In genomic region chr19:11530432-11530831, GRCh38 we compare ENCODE assay signal across 9 cellular contexts. TPM values are rescaled to one million over a fixed set of nuclear protein-coding genes. Genes with fewer than 3 reads are reported as not detected.
DNase-seq lines count a peak whose midpoint lies in the region; ATAC-seq and TF ChIP-seq lines count a peak whose summit lies in the region.
"Had no signal": no experiment of that assay in that cellular context is flagged by ENCODE, and none has a peak within 500 bp of the region (broad histone marks: within the 10 kb centered on the region; RNA-seq: fewer than 3 reads in every experiment).

No MANE protein-coding gene starts in this region.

- DNase-seq in AG10803 (ENCODE audit: low read depth) = peak; percentile 59
- DNase-seq in HFFc6 = peak; percentile 37
- DNase-seq in NCI-H774 (lab: John Stamatoyannopoulos, UW) = peak; percentile 93
- peak; percentile 65 for DNase-seq in adipocyte (ENCODE audit: low read depth)
- peak; percentile 90 to 91 for DNase-seq in cardiac muscle cell (ENCODE audit: low read depth in 1 of 2, low spot score in 1 of 2)
- DNase-seq in posterior vena cava (ENCODE audit: low spot score) = peak; percentile 89
- DNase-seq in effector CD4-positive, alpha-beta T cell = no peak
- DNase-seq: activated naive CD8-positive, alpha-beta T cell treated with anti-CD3 and anti-CD28 coated beads, Interleukin-2, amount 10 ng/mL, durations not matched to agents 7 days and 5 days had no signal

- intact Hi-C loops in posterior vena cava (cut with DNase I) = no loop called here

- no peaks in the 10 kb centered on the region for H3K9me3 Mint-ChIP-seq in HFFc6
- H3K9me3 Mint-ChIP-seq: activated naive CD8-positive, alpha-beta T cell treated with anti-CD3 and anti-CD28 coated beads, Interleukin-2, amount 10 ng/mL, durations not matched to agents 7 days and 5 days had no signal

- no peak for ATAC-seq in HG03520 (IDR thresholded peaks at IDR 0.05; ENCODE audit: unreplicated experiment)

- peak; percentile 24; the same call in 1 of the 2 replicates for TF ChIP-seq CTCF in AG10803 (conservative IDR thresholded peaks at IDR 0.05; ENCODE audit: low read length)
- no peak; the same call in 1 of the 2 replicates for TF ChIP-seq CTCF in HFFc6 (IDR thresholded peaks at IDR 0.05)
- peak; percentile 44 for TF ChIP-seq CTCF in cardiac muscle cell (IDR thresholded peaks at IDR 0.05; ENCODE audit: low read depth, low read length)

- H3K4me1 ChIP-seq in adipocyte (ENCODE audit: control insufficient read depth, insufficient read depth, low read length) = peaks cover 9% of the 10 kb centered on the region
- H3K4me1 ChIP-seq in cardiac muscle cell (ENCODE audit: low read depth) = no peaks in the 10 kb centered on the region

- no peak overlapping the region for H3K27ac ChIP-seq in cardiac muscle cell

- H3K9ac ChIP-seq in adipocyte (ENCODE audit: low read length) = no peak overlapping the region

- H3K36me3 Mint-ChIP-seq in HFFc6 (ENCODE audit: low read depth) = no peaks in the 10 kb centered on the region; the same call in 1 of the 2 replicates
- H3K36me3 Mint-ChIP-seq: activated naive CD8-positive, alpha-beta T cell treated with anti-CD3 and anti-CD28 coated beads, Interleukin-2, amount 10 ng/mL, durations not matched to agents 7 days and 5 days had no signal

- no peaks in the 10 kb centered on the region for H3K27me3 Mint-ChIP-seq in HFFc6 (ENCODE audit: insufficient read depth)

- H3K4me3 ChIP-seq in AG10803 (ENCODE audit: low read length) (no peak overlapping the region), adipocyte (ENCODE audit: low read length) (no peak overlapping the region), cardiac muscle cell (no peak overlapping the region)

- no peak overlapping the region for H3K27ac Mint-ChIP-seq in HFFc6
- H3K27ac Mint-ChIP-seq: activated naive CD8-positive, alpha-beta T cell treated with anti-CD3 and anti-CD28 coated beads, Interleukin-2, amount 10 ng/mL, durations not matched to agents 7 days and 5 days had no signal

- no peaks in the 10 kb centered on the region for H3K36me3 ChIP-seq in adipocyte (ENCODE audit: control insufficient read depth, insufficient read depth, low read length, severe bottlenecking)
- no peaks in the 10 kb centered on the region for H3K36me3 ChIP-seq in cardiac muscle cell

- H3K9me3 ChIP-seq in adipocyte (ENCODE audit: control insufficient read depth, low read length) (no peaks in the 10 kb centered on the region), cardiac muscle cell (ENCODE audit: low read depth) (no peaks in the 10 kb centered on the region)

- H3K4me1 Mint-ChIP-seq in HFFc6 (ENCODE audit: low read depth) = peaks cover 47% of the 10 kb centered on the region

- H3K27me3 ChIP-seq in adipocyte (replicated peaks; ENCODE audit: control insufficient read depth, insufficient read depth, low read length) (no peaks in the 10 kb centered on the region), cardiac muscle cell (no peaks in the 10 kb centered on the region)

- no peak overlapping the region for H3K4me3 Mint-ChIP-seq in HFFc6
- H3K4me3 Mint-ChIP-seq: activated naive CD8-positive, alpha-beta T cell treated with anti-CD3 and anti-CD28 coated beads, Interleukin-2, amount 10 ng/mL, durations not matched to agents 7 days and 5 days had no signal

RNA-seq across cellular contexts. Expression of gene ECSIT, which starts 1.5 kb away (rescaled TPM):
- total RNA-seq in HFFc6 (2021; fragmentation: NEBNext Ultra II Directional; extraction: Animal tissue kit (Norgen Biotek cat#: 25700)) = 10 to 100 TPM; 17.5 to 24.9 (median 19.9) TPM
- total RNA-seq in cardiac muscle cell (71.5 and 91.3 TPM in 2 replicates), posterior vena cava (10 to 100 TPM; 27.9 TPM)
- 56.6 and 64.0 TPM in 2 replicates for polyA plus RNA-seq in cardiac muscle cell

RNA-seq across cellular contexts. Expression of gene CNN1, which starts 8.2 kb away (rescaled TPM):
- 1 to 10 TPM; 6.5 to 9.3 (median 8.0) TPM for total RNA-seq in HFFc6 (2021; fragmentation: NEBNext Ultra II Directional; extraction: Animal tissue kit (Norgen Biotek cat#: 25700))
- total RNA-seq in cardiac muscle cell (288 and 520 TPM in 2 replicates), posterior vena cava (1,000 to 10,000 TPM; 1,163 to 1,588 TPM)
- polyA plus RNA-seq in cardiac muscle cell = 219 and 388 TPM in 2 replicates
- total RNA-seq: activated naive CD8-positive, alpha-beta T cell treated with anti-CD3 and anti-CD28 coated beads, Interleukin-2, amount 10 ng/mL, durations not matched to agents 7 days and 5 days had no signal

RNA-seq across cellular contexts. Expression of gene ZNF653, which starts 24.8 kb away (rescaled TPM):
- 1 to 10 TPM; 4.7 to 6.3 (median 5.3) TPM for total RNA-seq in HFFc6 (2021; fragmentation: NEBNext Ultra II Directional; extraction: Animal tissue kit (Norgen Biotek cat#: 25700))
- 13.8 and 19.0 TPM in 2 replicates for total RNA-seq in cardiac muscle cell
- 10.6 and 14.4 TPM in 2 replicates for polyA plus RNA-seq in cardiac muscle cell
- total RNA-seq in posterior vena cava = 1 to 10 TPM; 6.1 to 9.4 TPM

RNA-seq across cellular contexts. Expression of gene ELOF1, which starts 28.6 kb away (rescaled TPM):
- 10 to 100 TPM; 72.3 to 85.5 (median 78.7) TPM for total RNA-seq in HFFc6 (2021; fragmentation: NEBNext Ultra II Directional; extraction: Animal tissue kit (Norgen Biotek cat#: 25700))
- 44.3 and 45.3 TPM in 2 replicates for total RNA-seq in cardiac muscle cell
- polyA plus RNA-seq in cardiac muscle cell = 80.2 and 98.6 TPM in 2 replicates
- 10 to 100 TPM; 23.2 to 36.9 TPM for total RNA-seq in posterior vena cava

RNA-seq across cellular contexts. Expression of gene ACP5, which starts 47.0 kb away (rescaled TPM):
- 1 to 10 TPM; 1.5 to 2.8 (median 2.3) TPM for total RNA-seq in HFFc6 (2021; fragmentation: NEBNext Ultra II Directional; extraction: Animal tissue kit (Norgen Biotek cat#: 25700))
- 1.9 TPM in 1 of 2 replicates, not detected in the other for total RNA-seq in cardiac muscle cell
- polyA plus RNA-seq in cardiac muscle cell = 1.1 and 1.2 TPM in 2 replicates
- total RNA-seq in posterior vena cava = 1 to 10 TPM; 5.5 to 8.4 TPM

Comparison
In these comparisons a context has a peak if more than half of its experiments do, and no peak if none do; other contexts are left out.
1. RNA of gene CNN1, which starts 8.2 kb away (total RNA-seq): 1,163 to 1,588 TPM in posterior vena cava and 288 to 520 TPM in cardiac muscle cell; 6.5 to 9.3 TPM in HFFc6; every median in the first group is over 10 times any median in the second.